8 cellular contexts compared by ENCODE assay signal in genomic region chr18:54149078-54149697, GRCh38.
DNase-seq lines count a peak whose midpoint lies in the region; ATAC-seq and TF ChIP-seq lines count a peak whose summit lies in the region.

No MANE protein-coding gene starts in this region.

- no peak for TF ChIP-seq CTCF in left ventricle myocardium inferior (IDR thresholded peaks at IDR 0.05; ENCODE audit: borderline replicate concordance)

- DNase-seq in left ventricle myocardium superior (no peak), left ventricle myocardium inferior (no peak), fibroblast of gingiva (ENCODE audit: low read depth) (peak; percentile 81), SHP77 treated with DMSO at 0.1 percent for 48 hours (lab: John Stamatoyannopoulos, UW) (no peak), germinal center (ENCODE audit: low spot score) (no peak)
- peak; percentile 76 for DNase-seq in stimulated activated CD4-positive, alpha-beta T cell treated with anti-CD3 and anti-CD28 coated beads, Interleukin-1b, Interleukin-23, amount 100 ng/mL, for 48 hours

- H3K27ac ChIP-seq in left ventricle myocardium inferior (replicated peaks) = no peak overlapping the region

- H3K4me3 ChIP-seq in left ventricle myocardium inferior = no peak overlapping the region

- no peaks in the 10 kb centered on the region for H3K9me3 ChIP-seq in left ventricle myocardium inferior (replicated peaks)

- no peaks in the 10 kb centered on the region for H3K4me1 ChIP-seq in left ventricle myocardium inferior

- H3K36me3 ChIP-seq in left ventricle myocardium inferior = peaks cover 22% of the 10 kb centered on the region

- intact Hi-C loops in left ventricle myocardium superior (cut with micrococcal nuclease) = no loop called here
- intact Hi-C loops in left ventricle myocardium inferior (cut with micrococcal nuclease) = no loop called here

- no peaks in the 10 kb centered on the region for H3K27me3 ChIP-seq in left ventricle myocardium inferior (ENCODE audit: low read depth)

- ATAC-seq in left ventricle myocardium superior (peak; percentile 33), HG03103 (IDR thresholded peaks at IDR 0.05; ENCODE audit: low read depth, unreplicated experiment) (peak; percentile 40)
- ATAC-seq in activated CD4-positive, CD25-positive, alpha-beta regulatory T cell treated with anti-CD3 and anti-CD28 coated beads, Interleukin-2, amount 50 U/mL, for 24 hours = peak; percentile 87 to 93

Comparison
In these comparisons a context has a peak if more than half of its experiments do, and no peak if none do; other contexts are left out.
1. ATAC-seq: peak in every context shown above with its lines; median percentile 90 in activated CD4-positive, CD25-positive, alpha-beta regulatory T cell treated with anti-CD3 and anti-CD28 coated beads, Interleukin-2, amount 50 U/mL, for 24 hours; 40 in HG03103; 33 in left ventricle myocardium superior.
2. DNase-seq: peak in fibroblast of gingiva (single experiment) and stimulated activated CD4-positive, alpha-beta T cell treated with anti-CD3 and anti-CD28 coated beads, Interleukin-1b, Interleukin-23, amount 100 ng/mL, for 48 hours (single experiment); none in left ventricle myocardium superior (single experiment), left ventricle myocardium inferior (single experiment), SHP77 treated with DMSO at 0.1 percent for 48 hours (single experiment) and germinal center (single experiment).